Comparison of ENCODE assay signal across 27 cellular contexts in genomic region chr3:126557761-126558160, GRCh38. TPM values are rescaled to one million over a fixed set of nuclear protein-coding genes. Genes with fewer than 3 reads are reported as not detected.
DNase-seq lines count a peak whose midpoint lies in the region; ATAC-seq and TF ChIP-seq lines count a peak whose summit lies in the region.
"Had no signal": no experiment of that assay in that cellular context is flagged by ENCODE, and none has a peak within 500 bp of the region (broad histone marks: within the 10 kb centered on the region; RNA-seq: fewer than 3 reads in every experiment).

No MANE protein-coding gene starts in this region.

- peak; percentile 5 for ATAC-seq in stimulated activated naive CD8-positive, alpha-beta T cell treated with anti-CD3 and anti-CD28 coated beads, Interleukin-15, amount 100 ng/mL, for 72 hours
- no peak for ATAC-seq in stimulated activated naive CD8-positive, alpha-beta T cell treated with anti-CD3 and anti-CD28 coated beads, Interleukin-15, Interleukin-2, amounts not matched to agents 100 U/mL and 50 U/mL, for 24 hours
- ATAC-seq in naive thymus-derived CD4-positive, alpha-beta T cell: peak; percentile 18
- no peak for ATAC-seq in HG03135 (IDR thresholded peaks at IDR 0.05; ENCODE audit: unreplicated experiment)
- ATAC-seq in GM19463 (IDR thresholded peaks at IDR 0.05; ENCODE audit: unreplicated experiment): no peak
- ATAC-seq: activated CD4-positive, CD25-positive, alpha-beta regulatory T cell treated with anti-CD3 and anti-CD28 coated beads, Interleukin-2, amount 50 U/mL, for 24 hours; psoas muscle had no signal

- POLR2A ChIA-PET in naive thymus-derived CD4-positive, alpha-beta T cell (lab: Charles Lee): no interaction called here

- H3K27me3 ChIP-seq in naive thymus-derived CD4-positive, alpha-beta T cell (ENCODE audit: control insufficient read depth in 2 of 2, insufficient read depth in 2 of 2, low read length in 2 of 2): no peaks in the 10 kb centered on the region
- H3K27me3 ChIP-seq: BLaER1 treated with 17β-estradiol and CSF1 and Interleukin-3, amounts not matched to agents 10 nM and 100 nM; SJCRH30; upper lobe of right lung had no signal

- H3K4me3 Mint-ChIP-seq in stimulated activated naive CD8-positive, alpha-beta T cell treated with anti-CD3 and anti-CD28 coated beads, Interleukin-15, amount 100 ng/mL, for 72 hours: no peak overlapping the region
- no peak overlapping the region for H3K4me3 Mint-ChIP-seq in chondrocyte (ENCODE audit: unreplicated experiment)
- H3K4me3 Mint-ChIP-seq in naive thymus-derived CD4-positive, alpha-beta T cell: no peak overlapping the region
- H3K4me3 Mint-ChIP-seq: activated CD4-positive, alpha-beta memory T cell treated with anti-CD3 and anti-CD28 coated beads for 36 hours; activated naive CD4-positive, alpha-beta T cell treated with anti-CD3 and anti-CD28 coated beads, Interleukin-2, amount 50 U/mL, for 24 hours; HFFc6; neural progenitor cell had no signal

- H3K4me1 Mint-ChIP-seq in stimulated activated naive CD8-positive, alpha-beta T cell treated with anti-CD3 and anti-CD28 coated beads, Interleukin-15, amount 100 ng/mL, for 72 hours: no peaks in the 10 kb centered on the region
- H3K4me1 Mint-ChIP-seq in chondrocyte (ENCODE audit: low read depth): no peaks in the 10 kb centered on the region
- H3K4me1 Mint-ChIP-seq in naive thymus-derived CD4-positive, alpha-beta T cell: no peaks in the 10 kb centered on the region
- H3K4me1 Mint-ChIP-seq: activated naive CD4-positive, alpha-beta T cell treated with anti-CD3 and anti-CD28 coated beads, Interleukin-2, amount 50 U/mL, for 24 hours; neural progenitor cell had no signal

- intact Hi-C loops in naive thymus-derived CD4-positive, alpha-beta T cell (cut with micrococcal nuclease): no loop called here

- CTCF ChIA-PET in naive thymus-derived CD4-positive, alpha-beta T cell (lab: Charles Lee): no interaction called here

- H3K27ac ChIP-seq in naive thymus-derived CD4-positive, alpha-beta T cell (ENCODE audit: low read depth, low read length): no peak overlapping the region
- H3K27ac ChIP-seq: BLaER1 treated with 17β-estradiol and CSF1 and Interleukin-3, amounts not matched to agents 10 nM and 100 nM; neural progenitor cell; psoas muscle; SJCRH30; upper lobe of right lung had no signal

- no peaks in the 10 kb centered on the region for H3K4me1 ChIP-seq in naive thymus-derived CD4-positive, alpha-beta T cell (ENCODE audit: control insufficient read depth in 2 of 2, insufficient read depth in 2 of 2, low read length in 2 of 2)
- H3K4me1 ChIP-seq: BLaER1 treated with 17β-estradiol and CSF1 and Interleukin-3, amounts not matched to agents 10 nM and 100 nM; neural progenitor cell; psoas muscle; SJCRH30; upper lobe of right lung had no signal

- H3K27ac Mint-ChIP-seq in stimulated activated naive CD8-positive, alpha-beta T cell treated with anti-CD3 and anti-CD28 coated beads, Interleukin-15, amount 100 ng/mL, for 72 hours: no peak overlapping the region
- H3K27ac Mint-ChIP-seq in chondrocyte (ENCODE audit: unreplicated experiment): no peak overlapping the region
- no peak overlapping the region for H3K27ac Mint-ChIP-seq in naive thymus-derived CD4-positive, alpha-beta T cell
- H3K27ac Mint-ChIP-seq: activated CD4-positive, alpha-beta memory T cell treated with anti-CD3 and anti-CD28 coated beads for 36 hours; activated naive CD4-positive, alpha-beta T cell treated with anti-CD3 and anti-CD28 coated beads, Interleukin-2, amount 50 U/mL, for 24 hours; HFFc6; neural progenitor cell had no signal

- no peak overlapping the region for H3K4me3 ChIP-seq in naive thymus-derived CD4-positive, alpha-beta T cell (ENCODE audit: low read length)
- H3K4me3 ChIP-seq: BLaER1 treated with 17β-estradiol and CSF1 and Interleukin-3, amounts not matched to agents 10 nM and 100 nM; neural progenitor cell; psoas muscle; SJCRH30; upper lobe of right lung had no signal

- peaks cover 5% of the 10 kb centered on the region for H3K27me3 Mint-ChIP-seq in stimulated activated naive CD8-positive, alpha-beta T cell treated with anti-CD3 and anti-CD28 coated beads, Interleukin-15, amount 100 ng/mL, for 72 hours
- peaks cover 22% of the 10 kb centered on the region for H3K27me3 Mint-ChIP-seq in chondrocyte (ENCODE audit: low read depth)
- H3K27me3 Mint-ChIP-seq in naive thymus-derived CD4-positive, alpha-beta T cell: peaks cover 0 to 20% (median 7%) of the 10 kb centered on the region in 5 donors
- H3K27me3 Mint-ChIP-seq: activated naive CD4-positive, alpha-beta T cell treated with anti-CD3 and anti-CD28 coated beads, Interleukin-2, amount 50 U/mL, for 24 hours had no signal

- peaks cover 2 to 10% of the 10 kb centered on the region in 2 donors for H3K9me3 Mint-ChIP-seq in stimulated activated naive CD8-positive, alpha-beta T cell treated with anti-CD3 and anti-CD28 coated beads, Interleukin-15, amount 100 ng/mL, for 72 hours
- peaks cover 14% of the 10 kb centered on the region for H3K9me3 Mint-ChIP-seq in chondrocyte (ENCODE audit: low read depth)
- H3K9me3 Mint-ChIP-seq in naive thymus-derived CD4-positive, alpha-beta T cell: peaks cover 0 to 15% (median 8%) of the 10 kb centered on the region in 11 donors

- no peaks in the 10 kb centered on the region for H3K36me3 ChIP-seq in naive thymus-derived CD4-positive, alpha-beta T cell (ENCODE audit: control insufficient read depth in 2 of 3, insufficient read depth in 3 of 3, low read length in 3 of 3)
- H3K36me3 ChIP-seq: BLaER1 treated with 17β-estradiol and CSF1 and Interleukin-3, amounts not matched to agents 10 nM and 100 nM; neural progenitor cell; SJCRH30; upper lobe of right lung had no signal

- no peak for TF ChIP-seq CTCF in chondrocyte (IDR thresholded peaks at IDR 0.05)

- no peak for DNase-seq in stimulated activated naive CD8-positive, alpha-beta T cell treated with anti-CD3 and anti-CD28 coated beads, Interleukin-15, amount 100 ng/mL, for 72 hours
- no peak for DNase-seq in stimulated activated naive CD8-positive, alpha-beta T cell treated with anti-CD3 and anti-CD28 coated beads, Interleukin-15, Interleukin-2, amounts not matched to agents 100 U/mL and 50 U/mL, for 24 hours
- DNase-seq in chondrocyte (ENCODE audit: low spot score) (peak; percentile 61), glomerular visceral epithelial cell (ENCODE audit: extremely low spot score) (no peak), NCI-H345 treated with DMSO at 0.1 percent for 48 hours (lab: John Stamatoyannopoulos, UW; ENCODE audit: unreplicated experiment) (no peak)
- peak in 1 of 9 donors; percentile 10 for DNase-seq in naive thymus-derived CD4-positive, alpha-beta T cell
- DNase-seq: COR-L47, cortex of kidney, HFFc6, KG1, NCI-H524 treated with DMSO at 0.1 percent for 48 hours, SJCRH30, T-helper 1 cell had no signal

- peaks cover 0 to 2% (median 0%) of the 10 kb centered on the region in 3 experiments for H3K9me3 ChIP-seq in naive thymus-derived CD4-positive, alpha-beta T cell (ENCODE audit: control insufficient read depth in 2 of 3, low read length in 3 of 3)
- H3K9me3 ChIP-seq: SJCRH30 had no signal

- peaks cover 5% of the 10 kb centered on the region for H3K36me3 Mint-ChIP-seq in chondrocyte (ENCODE audit: low read depth)
- H3K36me3 Mint-ChIP-seq in naive thymus-derived CD4-positive, alpha-beta T cell: peaks cover 0 to 7% (median 0%) of the 10 kb centered on the region in 5 donors
- H3K36me3 Mint-ChIP-seq: activated CD4-positive, alpha-beta memory T cell treated with anti-CD3 and anti-CD28 coated beads for 36 hours; activated naive CD4-positive, alpha-beta T cell treated with anti-CD3 and anti-CD28 coated beads, Interleukin-2, amount 50 U/mL, for 24 hours; neural progenitor cell had no signal

RNA-seq across cellular contexts. Expression of gene C3orf22, which starts 1.0 kb away (rescaled TPM):
- not detected in 3 replicates for total RNA-seq in chondrocyte
- total RNA-seq in naive thymus-derived CD4-positive, alpha-beta T cell: not detected
- not detected for polyA plus RNA-seq in naive thymus-derived CD4-positive, alpha-beta T cell
- total RNA-seq: activated CD4-positive, alpha-beta memory T cell treated with anti-CD3 and anti-CD28 coated beads for 36 hours; HFFc6; HT-29; liver; mononuclear cell; SJCRH30; subcutaneous adipose tissue; upper lobe of right lung had no signal
- polyA plus RNA-seq: keratinocyte, liver, psoas muscle had no signal

RNA-seq across cellular contexts. Expression of gene CHST13, which starts 33.8 kb away (rescaled TPM):
- not detected in 3 replicates for total RNA-seq in chondrocyte
- total RNA-seq in naive thymus-derived CD4-positive, alpha-beta T cell: 1 to 10 TPM in 1 of 5 experiments, under 1 TPM in 3, not detected in 1; 0.21 to 3.8 (median 0.54) TPM
- polyA plus RNA-seq in naive thymus-derived CD4-positive, alpha-beta T cell: not detected
- total RNA-seq: activated CD4-positive, alpha-beta memory T cell treated with anti-CD3 and anti-CD28 coated beads for 36 hours; HFFc6; SJCRH30 had no signal
- polyA plus RNA-seq: keratinocyte had no signal

RNA-seq across cellular contexts. Expression of gene UROC1, which starts 40.2 kb away (rescaled TPM):
- 0.15 TPM in 1 of 3 replicates, not detected in the others for total RNA-seq in chondrocyte
- not detected for total RNA-seq in naive thymus-derived CD4-positive, alpha-beta T cell
- polyA plus RNA-seq in naive thymus-derived CD4-positive, alpha-beta T cell: not detected
- total RNA-seq: activated CD4-positive, alpha-beta memory T cell treated with anti-CD3 and anti-CD28 coated beads for 36 hours; HFFc6; HT-29; mononuclear cell; SJCRH30; subcutaneous adipose tissue; upper lobe of right lung had no signal
- polyA plus RNA-seq: keratinocyte had no signal

Comparison
In these comparisons a context has a peak if more than half of its experiments do, and no peak if none do; other contexts are left out.
1. ATAC-seq: peak in stimulated activated naive CD8-positive, alpha-beta T cell treated with anti-CD3 and anti-CD28 coated beads, Interleukin-15, amount 100 ng/mL, for 72 hours (single experiment) and naive thymus-derived CD4-positive, alpha-beta T cell (single experiment); none in stimulated activated naive CD8-positive, alpha-beta T cell treated with anti-CD3 and anti-CD28 coated beads, Interleukin-15, Interleukin-2, amounts not matched to agents 100 U/mL and 50 U/mL, for 24 hours (single experiment), HG03135 (single experiment) and GM19463 (single experiment).